ENCODE assay signal across 30 cellular contexts in genomic region chr10:124870854-124871425, GRCh38.
"Had no signal": no experiment of that assay in that cellular context is flagged by ENCODE, and none has a peak within 500 bp of the region (broad histone marks: within the 10 kb centered on the region; RNA-seq: fewer than 3 reads in every experiment).

No MANE protein-coding gene starts in this region.

- H3K4me1 Mint-ChIP-seq: activated CD4-positive, alpha-beta memory T cell treated with anti-CD3 and anti-CD28 coated beads, Interleukin-2, amount 10 ng/mL, durations not matched to agents 7 days and 5 days; activated CD4-positive, alpha-beta T cell treated with anti-CD3 and anti-CD28 coated beads, Interleukin-2, amount 10 ng/mL, durations not matched to agents 7 days and 5 days; activated T-helper 17 cell treated with anti-CD3 and anti-CD28 coated beads, Interleukin-2, amount 50 U/mL, for 72 hours; stimulated activated memory B cell treated with anti-CD40 and anti-IgM and Interleukin-4, amounts not matched to agents 10 μg/mL and 1 μg/mL and 100 μg/mL, for 72 hours; stimulated activated naive CD8-positive, alpha-beta T cell treated with anti-CD3 and anti-CD28 coated beads, Interleukin-15, amount 100 ng/mL, for 72 hours had no signal

- H3K9me3 ChIP-seq: neutrophil, prostate gland, sigmoid colon, thyroid gland had no signal

- H3K27ac ChIP-seq: brain microvascular endothelial cell, esophagus muscularis mucosa, foreskin keratinocyte, heart left ventricle, left ventricle myocardium inferior, neutrophil, prostate gland, sigmoid colon, thyroid gland had no signal

- H3K27me3 ChIP-seq: brain microvascular endothelial cell, esophagus muscularis mucosa, foreskin keratinocyte, heart left ventricle, neutrophil, sigmoid colon, thyroid gland had no signal

- ATAC-seq: activated T-cell treated with anti-CD3 and anti-CD28 coated beads, Interleukin-2, amount 50 U/mL, for 4 hours; activated T-helper 17 cell treated with anti-CD3 and anti-CD28 coated beads, Interleukin-2, amount 50 U/mL, for 72 hours; heart left ventricle; stimulated activated memory B cell treated with anti-CD40 and anti-IgM and Interleukin-4, amounts not matched to agents 10 μg/mL and 1 μg/mL and 100 μg/mL, for 72 hours; stimulated activated naive CD8-positive, alpha-beta T cell treated with anti-CD3 and anti-CD28 coated beads, Interleukin-15, amount 100 ng/mL, for 72 hours had no signal

- DNase-seq: activated CD4-positive, alpha-beta memory T cell treated with anti-CD3 and anti-CD28 coated beads, Interleukin-2, amount 10 ng/mL, durations not matched to agents 7 days and 5 days; activated CD4-positive, alpha-beta T cell treated with anti-CD3 and anti-CD28 coated beads for 1 hour; activated CD4-positive, alpha-beta T cell treated with anti-CD3 and anti-CD28 coated beads, Interleukin-2, amount 10 ng/mL, durations not matched to agents 7 days and 5 days; activated CD8-positive, alpha-beta memory T cell treated with anti-CD3 and anti-CD28 coated beads, Interleukin-2, amount 50 U/mL, for 48 hours; activated gamma-delta T cell treated with Interleukin-2 at 50 U/mL for 16 hours; activated naive CD4-positive, alpha-beta T cell treated with anti-CD3 and anti-CD28 coated beads, Interleukin-2, amount 50 U/mL, for 16 hours; activated T-cell treated with anti-CD3 and anti-CD28 coated beads, Interleukin-2, amount 50 U/mL, for 4 hours; amniotic stem cell; brain microvascular endothelial cell; caudate nucleus; foreskin keratinocyte; heart left ventricle; hypothalamus; left ventricle myocardium inferior; nephron progenitor cell; retina; sigmoid colon; small intestine; stimulated activated CD4-positive, alpha-beta T cell treated with anti-CD3 and anti-CD28 coated beads, Interleukin-1b, Interleukin-23, amount 100 ng/mL, for 48 hours; stimulated activated CD4-positive, alpha-beta T cell treated with anti-CD3 and anti-CD28 coated beads, Interleukin-4, amount 100 ng/mL, for 4 hours; stimulated activated CD8-positive, alpha-beta memory T cell treated with anti-CD3 and anti-CD28 coated beads, Interleukin-4, amount 100 ng/mL, for 48 hours; stimulated activated naive CD8-positive, alpha-beta T cell treated with anti-CD3 and anti-CD28 coated beads, Interleukin-15, amount 100 ng/mL, for 72 hours; substantia nigra; thyroid gland had no signal

- H3K36me3 Mint-ChIP-seq: stimulated activated memory B cell treated with anti-CD40 and anti-IgM and Interleukin-4, amounts not matched to agents 10 μg/mL and 1 μg/mL and 100 μg/mL, for 72 hours had no signal

- H3K27ac Mint-ChIP-seq: activated CD4-positive, alpha-beta memory T cell treated with anti-CD3 and anti-CD28 coated beads, Interleukin-2, amount 10 ng/mL, durations not matched to agents 7 days and 5 days; activated CD4-positive, alpha-beta T cell treated with anti-CD3 and anti-CD28 coated beads, Interleukin-2, amount 10 ng/mL, durations not matched to agents 7 days and 5 days; activated T-helper 17 cell treated with anti-CD3 and anti-CD28 coated beads, Interleukin-2, amount 50 U/mL, for 72 hours; nephron progenitor cell; stimulated activated memory B cell treated with anti-CD40 and anti-IgM and Interleukin-4, amounts not matched to agents 10 μg/mL and 1 μg/mL and 100 μg/mL, for 72 hours; stimulated activated naive CD8-positive, alpha-beta T cell treated with anti-CD3 and anti-CD28 coated beads, Interleukin-15, amount 100 ng/mL, for 72 hours; T-helper 1 cell treated with Interleukin-12 subunit alpha and Interleukin-12 subunit beta and Interleukin-4 antibody, amounts not matched to agents 30 μg/mL and 1 μg/mL, for 36 hours had no signal

- H3K4me3 Mint-ChIP-seq: activated CD4-positive, alpha-beta memory T cell treated with anti-CD3 and anti-CD28 coated beads, Interleukin-2, amount 10 ng/mL, durations not matched to agents 7 days and 5 days; activated CD4-positive, alpha-beta T cell treated with anti-CD3 and anti-CD28 coated beads, Interleukin-2, amount 10 ng/mL, durations not matched to agents 7 days and 5 days; activated T-cell treated with anti-CD3 and anti-CD28 coated beads, Interleukin-2, amount 50 U/mL, for 4 hours; activated T-helper 17 cell treated with anti-CD3 and anti-CD28 coated beads, Interleukin-2, amount 50 U/mL, for 72 hours; nephron progenitor cell; stimulated activated memory B cell treated with anti-CD40 and anti-IgM and Interleukin-4, amounts not matched to agents 10 μg/mL and 1 μg/mL and 100 μg/mL, for 72 hours; stimulated activated naive CD8-positive, alpha-beta T cell treated with anti-CD3 and anti-CD28 coated beads, Interleukin-15, amount 100 ng/mL, for 72 hours; T-helper 1 cell treated with Interleukin-12 subunit alpha and Interleukin-12 subunit beta and Interleukin-4 antibody, amounts not matched to agents 30 μg/mL and 1 μg/mL, for 36 hours had no signal

- H3K36me3 ChIP-seq: brain microvascular endothelial cell, esophagus muscularis mucosa, heart left ventricle, left ventricle myocardium inferior, neutrophil, prostate gland, sigmoid colon, thyroid gland had no signal

- H3K4me3 ChIP-seq: esophagus muscularis mucosa, heart left ventricle, left ventricle myocardium inferior, prostate gland, sigmoid colon, thyroid gland had no signal

- H3K4me1 ChIP-seq: esophagus muscularis mucosa, foreskin keratinocyte, heart left ventricle, left ventricle myocardium inferior, prostate gland, sigmoid colon, thyroid gland had no signal
